Comparison of ENCODE assay signal across 1 cellular context in genomic region chr6:143092768-143093167, GRCh38.
A peak's percentile ranks its signal among the peaks of the same experiment; 100 is the strongest.
TF ChIP-seq lines count a peak whose summit lies in the region.

No MANE protein-coding gene starts in this region.

TF ChIP-seq in HepG2, 621 proteins besides CTCF, POLR2A, EP300 and RAD21 (continued from another document):
- TF ChIP-seq, protein P1, sequence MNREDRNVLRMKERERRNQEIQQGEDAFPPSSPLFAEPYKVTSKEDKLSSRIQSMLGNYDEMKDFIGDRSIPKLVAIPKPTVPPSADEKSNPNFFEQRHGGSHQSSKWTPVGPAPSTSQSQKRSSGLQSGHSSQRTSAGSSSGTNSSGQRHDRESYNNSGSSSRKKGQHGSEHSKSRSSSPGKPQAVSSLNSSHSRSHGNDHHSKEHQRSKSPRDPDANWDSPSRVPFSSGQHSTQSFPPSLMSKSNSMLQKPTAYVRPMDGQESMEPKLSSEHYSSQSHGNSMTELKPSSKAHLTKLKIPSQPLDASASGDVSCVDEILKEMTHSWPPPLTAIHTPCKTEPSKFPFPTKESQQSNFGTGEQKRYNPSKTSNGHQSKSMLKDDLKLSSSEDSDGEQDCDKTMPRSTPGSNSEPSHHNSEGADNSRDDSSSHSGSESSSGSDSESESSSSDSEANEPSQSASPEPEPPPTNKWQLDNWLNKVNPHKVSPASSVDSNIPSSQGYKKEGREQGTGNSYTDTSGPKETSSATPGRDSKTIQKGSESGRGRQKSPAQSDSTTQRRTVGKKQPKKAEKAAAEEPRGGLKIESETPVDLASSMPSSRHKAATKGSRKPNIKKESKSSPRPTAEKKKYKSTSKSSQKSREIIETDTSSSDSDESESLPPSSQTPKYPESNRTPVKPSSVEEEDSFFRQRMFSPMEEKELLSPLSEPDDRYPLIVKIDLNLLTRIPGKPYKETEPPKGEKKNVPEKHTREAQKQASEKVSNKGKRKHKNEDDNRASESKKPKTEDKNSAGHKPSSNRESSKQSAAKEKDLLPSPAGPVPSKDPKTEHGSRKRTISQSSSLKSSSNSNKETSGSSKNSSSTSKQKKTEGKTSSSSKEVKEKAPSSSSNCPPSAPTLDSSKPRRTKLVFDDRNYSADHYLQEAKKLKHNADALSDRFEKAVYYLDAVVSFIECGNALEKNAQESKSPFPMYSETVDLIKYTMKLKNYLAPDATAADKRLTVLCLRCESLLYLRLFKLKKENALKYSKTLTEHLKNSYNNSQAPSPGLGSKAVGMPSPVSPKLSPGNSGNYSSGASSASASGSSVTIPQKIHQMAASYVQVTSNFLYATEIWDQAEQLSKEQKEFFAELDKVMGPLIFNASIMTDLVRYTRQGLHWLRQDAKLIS (CRISPR knock-in tag; IDR thresholded peaks at IDR 0.05) = no peak
- 0 out of 2 replicates have a peak, but pooled peaks have one; percentile 20 for TF ChIP-seq GFI1 (CRISPR knock-in tag; IDR thresholded peaks at IDR 0.05; ENCODE audit: borderline replicate concordance)
- TF ChIP-seq KDM6A (CRISPR knock-in tag; IDR thresholded peaks at IDR 0.05; ENCODE audit: low read depth) = no peak
- peak; percentile 69 for TF ChIP-seq ZNF770 (CRISPR knock-in tag; IDR thresholded peaks at IDR 0.05)
- no peak for TF ChIP-seq SOX13 (IDR thresholded peaks at IDR 0.05)
- TF ChIP-seq SOX13 (CRISPR knock-in tag; conservative IDR thresholded peaks at IDR 0.05 in 1 of 2, IDR thresholded peaks at IDR 0.05 in 1 of 2) = peak in 1 of 2 experiments; percentile 14; a peak in 1 of 4 replicates
- no peak for TF ChIP-seq ZFAT (CRISPR knock-in tag; conservative IDR thresholded peaks at IDR 0.05)
- TF ChIP-seq TCF7 (IDR thresholded peaks at IDR 0.05; ENCODE audit: low read depth) = no peak
- TF ChIP-seq MYPOP (CRISPR knock-in tag; IDR thresholded peaks at IDR 0.05) = no peak
- TF ChIP-seq XRCC5 (optimal IDR thresholded peaks at IDR 0.05; ENCODE audit: low read length) = no peak
- no peak for TF ChIP-seq CENPX (CRISPR knock-in tag; IDR thresholded peaks at IDR 0.05)
- no peak for TF ChIP-seq RNF219 (CRISPR knock-in tag; IDR thresholded peaks at IDR 0.05)
- TF ChIP-seq STAG1 (CRISPR knock-in tag; IDR thresholded peaks at IDR 0.05) = no peak
- TF ChIP-seq MEIS1 (CRISPR knock-in tag; IDR thresholded peaks at IDR 0.05; ENCODE audit: borderline replicate concordance) = no peak
